Comparison of ENCODE assay signal across 8 cellular contexts in genomic region chr14:21106506-21107359, GRCh38. TPM values are rescaled to one million over a fixed set of nuclear protein-coding genes. Genes with fewer than 3 reads are reported as not detected.
DNase-seq lines count a peak whose midpoint lies in the region; ATAC-seq, FAIRE-seq and TF ChIP-seq lines count a peak whose summit lies in the region.

No MANE protein-coding gene starts in this region.

- no peaks in the 10 kb centered on the region for H3K36me3 Mint-ChIP-seq in chondrocyte (ENCODE audit: low read depth)

- no peak overlapping the region for H3K4me3 Mint-ChIP-seq in chondrocyte (ENCODE audit: unreplicated experiment)

- WGBS in A549 (ENCODE audit: missing lambda C conversion rate), result 13% methylated on average over 10 of the region's 13 CpGs

- H3K4me2 ChIP-seq in A549, result peak overlapping the region; percentile 87

- TF ChIP-seq EP300 in A549 (IDR thresholded peaks at IDR 0.05), result no peak

- H3K27me3 Mint-ChIP-seq in chondrocyte (ENCODE audit: low read depth), result no peaks in the 10 kb centered on the region

- CTCF ChIA-PET in A549 (lab: Yijun Ruan, JAX), result interaction anchor here (0.6 to 13.3 kb wide), 15 partner anchors 8 to 516 kb away, joined by 3 to 292 read pairs (median 10); partner anchors contain the start of gene ARHGEF40

- FAIRE-seq in A549 (lab: Jason Lieb, UNC), result no peak

- peak overlapping the region; percentile 83 for H3K27ac Mint-ChIP-seq in chondrocyte (ENCODE audit: unreplicated experiment)

- peak overlapping the region; percentile 10; the same call in 1 of the 3 replicates for H3K4me3 ChIP-seq in A549

- peak overlapping the region; percentile 96 to 97 for H3K27ac ChIP-seq in A549

- DNase-seq in A549 (ENCODE audit: low read depth in 1 of 2, low spot score in 1 of 2) (peak; percentile 78 to 87), GM19240 (ENCODE audit: insufficient read length, low spot score) (peak; percentile 32), NCI-H226 (peak; percentile 55), chondrocyte (ENCODE audit: low spot score) (no peak), left kidney (ENCODE audit: low read depth, low spot score) (peak; percentile 93), HPDE6-E6E7 (ENCODE audit: extremely low spot score) (no peak)
- DNase-seq in activated CD4-positive, alpha-beta T cell treated with anti-CD3 and anti-CD28 coated beads for 24 hours (ENCODE audit: low read depth in 2 of 2), result peak; percentile 62 to 67
- peak; percentile 64 to 68 for DNase-seq in stimulated activated CD4-positive, alpha-beta T cell treated with anti-CD3 and anti-CD28 coated beads, Interleukin-1b, Interleukin-23, amount 100 ng/mL, for 4 hours (ENCODE audit: low read depth in 2 of 2)

- no peaks in the 10 kb centered on the region for H3K9me3 Mint-ChIP-seq in chondrocyte (ENCODE audit: low read depth)

- TF ChIP-seq RAD21 in A549 (conservative IDR thresholded peaks at IDR 0.05 in 1 of 2, IDR thresholded peaks at IDR 0.05 in 1 of 2), result peak; percentile 81 to 84

- TF ChIP-seq CTCF in A549 (IDR thresholded peaks at IDR 0.05) (peak; percentile 87), chondrocyte (IDR thresholded peaks at IDR 0.05) (peak; percentile 94)

- ATAC-seq in A549, result peak; percentile 49 to 56

- H3K9me3 ChIP-seq in A549, result no peaks in the 10 kb centered on the region

- peaks cover 55% of the 10 kb centered on the region for H3K4me1 ChIP-seq in A549

- POLR2A ChIA-PET in A549 (lab: Yijun Ruan, JAX), result interaction anchor here (1.8 kb wide), 1 partner anchor 36 kb away, joined by 4 read pairs; the partner anchor contains the start of gene ARHGEF40

- no peak for TF ChIP-seq POLR2A in A549 (IDR thresholded peaks at IDR 0.05; ENCODE audit: low read length)

- peaks cover 48% of the 10 kb centered on the region for H3K4me1 Mint-ChIP-seq in chondrocyte (ENCODE audit: low read depth)

TF ChIP-seq in A549, 52 proteins besides CTCF, POLR2A, EP300 and RAD21:
- TF ChIP-seq MAX (IDR thresholded peaks at IDR 0.05), result 0 out of 2 replicates have a peak, but pooled peaks have one; percentile 12
- peak; percentile 95 for TF ChIP-seq MAFK (IDR thresholded peaks at IDR 0.05; ENCODE audit: partially characterized antibody)
- peak; percentile 48; the same call in 1 of the 2 replicates for TF ChIP-seq HOXB13 (CRISPR knock-in tag; IDR thresholded peaks at IDR 0.05; ENCODE audit: low read depth)
- peak; percentile 80 for TF ChIP-seq SMC3 (IDR thresholded peaks at IDR 0.05)
- TF ChIP-seq FOXS1 (CRISPR knock-in tag; IDR thresholded peaks at IDR 0.05), result no peak
- no peak for TF ChIP-seq GATA3 (IDR thresholded peaks at IDR 0.05; ENCODE audit: borderline replicate concordance)
- 0 out of 4 replicates have a peak, but pooled peaks of 1 of the 2 experiments have one; percentile 1 for TF ChIP-seq CEBPB (IDR thresholded peaks at IDR 0.05)

RNA-seq across cellular contexts. Expression of gene TMEM253, which starts 5.9 kb away (rescaled TPM):
- 0.81 and 1.0 TPM in 2 replicates for polyA plus RNA-seq in A549 (2011; rRNA removed)
- polyA plus RNA-seq in A549 (2012; cell fraction: cytosol; rRNA removed), result 0.33 and 0.45 TPM in 2 replicates
- 0.55 and 0.61 TPM in 2 replicates for polyA plus RNA-seq in A549 (2012; cell fraction: nucleus; rRNA removed)
- polyA plus RNA-seq in A549 (2017; fragmentation: RNase III; extraction: RNeasy Plus Mini Kit Qiagen cat#74134 plus additional on column Dnase treatment), result 0.54 to 0.83 TPM (median 0.64 TPM) in 3 replicates
- 0.45 and 0.73 TPM in 2 replicates for polyA minus RNA-seq in A549 (2011; rRNA and poly(A)+ RNA removed)
- total RNA-seq in chondrocyte, result 1.1 to 1.6 TPM (median 1.2 TPM) in 3 replicates

RNA-seq across cellular contexts. Expression of gene ZNF219, which starts 8.3 kb away (rescaled TPM):
- polyA plus RNA-seq in A549 (2011; rRNA removed) (17.3 and 18.5 TPM in 2 replicates), A549 (2017; fragmentation: RNase III; extraction: RNeasy Plus Mini Kit Qiagen cat#74134 plus additional on column Dnase treatment) (21.5 to 31.0 TPM (median 29.8 TPM) in 3 replicates)
- 27.7 and 44.4 TPM in 2 replicates for polyA plus RNA-seq in A549 (2012; cell fraction: cytosol; rRNA removed)
- 69.3 and 96.5 TPM in 2 replicates for polyA plus RNA-seq in A549 (2012; cell fraction: nucleus; rRNA removed)
- polyA minus RNA-seq in A549 (2011; rRNA and poly(A)+ RNA removed), result 14.0 and 17.0 TPM in 2 replicates
- total RNA-seq in chondrocyte, result 23.3 to 26.3 TPM (median 23.9 TPM) in 3 replicates

RNA-seq across cellular contexts. Expression of gene ARHGEF40, which starts 36.6 kb away (rescaled TPM):
- polyA plus RNA-seq in A549 (2011; rRNA removed), result 7.8 and 12.9 TPM in 2 replicates
- polyA plus RNA-seq in A549 (2012; cell fraction: cytosol; rRNA removed), result 11.9 and 15.3 TPM in 2 replicates
- polyA plus RNA-seq in A549 (2012; cell fraction: nucleus; rRNA removed), result 33.3 and 42.3 TPM in 2 replicates
- polyA plus RNA-seq in A549 (2017; fragmentation: RNase III; extraction: RNeasy Plus Mini Kit Qiagen cat#74134 plus additional on column Dnase treatment), result 7.9 to 9.9 TPM (median 9.6 TPM) in 3 replicates
- 17.8 and 19.7 TPM in 2 replicates for polyA minus RNA-seq in A549 (2011; rRNA and poly(A)+ RNA removed)
- 86.1 to 144 TPM (median 90.4 TPM) in 3 replicates for total RNA-seq in chondrocyte

RNA-seq across cellular contexts. Expression of gene RNASE8, which starts 49.1 kb away (rescaled TPM):
- polyA plus RNA-seq in A549 (2011; rRNA removed), result not detected in 2 replicates
- not detected in 2 replicates for polyA plus RNA-seq in A549 (2012; cell fraction: cytosol; rRNA removed)
- polyA plus RNA-seq in A549 (2012; cell fraction: nucleus; rRNA removed), result not detected in 2 replicates
- not detected in 3 replicates for polyA plus RNA-seq in A549 (2017; fragmentation: RNase III; extraction: RNeasy Plus Mini Kit Qiagen cat#74134 plus additional on column Dnase treatment)
- polyA minus RNA-seq in A549 (2011; rRNA and poly(A)+ RNA removed), result not detected in 2 replicates
- not detected in 3 replicates for total RNA-seq in chondrocyte

RNA-seq across cellular contexts. Expression of gene OR5AU1, which starts 49.1 kb away (rescaled TPM):
- polyA plus RNA-seq in A549 (2011; rRNA removed) (not detected in 2 replicates), A549 (2017; fragmentation: RNase III; extraction: RNeasy Plus Mini Kit Qiagen cat#74134 plus additional on column Dnase treatment) (not detected in 3 replicates)
- not detected in 2 replicates for polyA plus RNA-seq in A549 (2012; cell fraction: cytosol; rRNA removed)
- polyA plus RNA-seq in A549 (2012; cell fraction: nucleus; rRNA removed), result not detected in 2 replicates
- not detected in 2 replicates for polyA minus RNA-seq in A549 (2011; rRNA and poly(A)+ RNA removed)
- total RNA-seq in chondrocyte, result not detected in 3 replicates

Comparison
In these comparisons a context has a peak if more than half of its experiments do, and no peak if none do; other contexts are left out.
1. DNase-seq: peak in A549 (2 of 2), GM19240 (single experiment), NCI-H226 (single experiment), activated CD4-positive, alpha-beta T cell treated with anti-CD3 and anti-CD28 coated beads for 24 hours (2 of 2), left kidney (single experiment) and stimulated activated CD4-positive, alpha-beta T cell treated with anti-CD3 and anti-CD28 coated beads, Interleukin-1b, Interleukin-23, amount 100 ng/mL, for 4 hours (2 of 2); none in chondrocyte (single experiment) and HPDE6-E6E7 (single experiment).